Comparison of ENCODE assay signal across 2 cellular contexts in genomic region chr9:37639109-37639748, GRCh38.
TF ChIP-seq lines count a peak whose summit lies in the region.

No MANE protein-coding gene starts in this region.

TF ChIP-seq in IMR-90, 13 proteins besides CTCF, POLR2A, EP300 and RAD21:
- TF ChIP-seq NFE2L2 (IDR thresholded peaks at IDR 0.05; ENCODE audit: low read depth, low read length) = no peak
- no peak for TF ChIP-seq MAFK (IDR thresholded peaks at IDR 0.05; ENCODE audit: low read depth, low read length)
- TF ChIP-seq CEBPB (IDR thresholded peaks at IDR 0.05; ENCODE audit: low read depth, low read length) = no peak
- no peak for TF ChIP-seq FOS (IDR thresholded peaks at IDR 0.05; ENCODE audit: low read depth, low read length)
- TF ChIP-seq, protein P1, sequence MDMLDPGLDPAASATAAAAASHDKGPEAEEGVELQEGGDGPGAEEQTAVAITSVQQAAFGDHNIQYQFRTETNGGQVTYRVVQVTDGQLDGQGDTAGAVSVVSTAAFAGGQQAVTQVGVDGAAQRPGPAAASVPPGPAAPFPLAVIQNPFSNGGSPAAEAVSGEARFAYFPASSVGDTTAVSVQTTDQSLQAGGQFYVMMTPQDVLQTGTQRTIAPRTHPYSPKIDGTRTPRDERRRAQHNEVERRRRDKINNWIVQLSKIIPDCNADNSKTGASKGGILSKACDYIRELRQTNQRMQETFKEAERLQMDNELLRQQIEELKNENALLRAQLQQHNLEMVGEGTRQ (IDR thresholded peaks at IDR 0.05; ENCODE audit: low read depth, low read length) = no peak
- TF ChIP-seq MAZ (IDR thresholded peaks at IDR 0.05; ENCODE audit: borderline replicate concordance, low read depth, low read length) = no peak
- no peak for TF ChIP-seq MXI1 (IDR thresholded peaks at IDR 0.05; ENCODE audit: borderline replicate concordance, low read depth, low read length)
- no peak for TF ChIP-seq SMC3 (IDR thresholded peaks at IDR 0.05; ENCODE audit: low read depth, low read length)
- TF ChIP-seq, protein P2, sequence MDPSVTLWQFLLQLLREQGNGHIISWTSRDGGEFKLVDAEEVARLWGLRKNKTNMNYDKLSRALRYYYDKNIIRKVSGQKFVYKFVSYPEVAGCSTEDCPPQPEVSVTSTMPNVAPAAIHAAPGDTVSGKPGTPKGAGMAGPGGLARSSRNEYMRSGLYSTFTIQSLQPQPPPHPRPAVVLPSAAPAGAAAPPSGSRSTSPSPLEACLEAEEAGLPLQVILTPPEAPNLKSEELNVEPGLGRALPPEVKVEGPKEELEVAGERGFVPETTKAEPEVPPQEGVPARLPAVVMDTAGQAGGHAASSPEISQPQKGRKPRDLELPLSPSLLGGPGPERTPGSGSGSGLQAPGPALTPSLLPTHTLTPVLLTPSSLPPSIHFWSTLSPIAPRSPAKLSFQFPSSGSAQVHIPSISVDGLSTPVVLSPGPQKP (IDR thresholded peaks at IDR 0.05; ENCODE audit: borderline replicate concordance, low read depth, low read length) = no peak
- no peak for TF ChIP-seq RCOR1 (IDR thresholded peaks at IDR 0.05; ENCODE audit: insufficient replicate concordance, low read length)
- TF ChIP-seq CHD1 (IDR thresholded peaks at IDR 0.05; ENCODE audit: low read depth, low read length) = no peak
- TF ChIP-seq BHLHE40 (IDR thresholded peaks at IDR 0.05; ENCODE audit: low read depth, low read length) = no peak
- TF ChIP-seq RFX5 (IDR thresholded peaks at IDR 0.05; ENCODE audit: low read depth, low read length) = no peak
TF ChIP-seq in IMR-90: peak in this region for 0.

TF ChIP-seq in K562, 482 proteins besides CTCF, POLR2A, EP300 and RAD21 (continues in another document):
- TF ChIP-seq ID3 (CRISPR knock-in tag; IDR thresholded peaks at IDR 0.05) (no peak), ID3 (tag; IDR thresholded peaks at IDR 0.05) (no peak), PCBP2 (IDR thresholded peaks at IDR 0.05; ENCODE audit: low read depth, low read length, poor library complexity, severe bottlenecking) (no peak), JUND (IDR thresholded peaks at IDR 0.05; ENCODE audit: borderline replicate concordance, low read depth, low read length) (peak; percentile 71; the same call in 1 of the 2 replicates), JUND (tag; IDR thresholded peaks at IDR 0.05; ENCODE audit: borderline replicate concordance, low read depth, low read length) (peak; percentile 53; the same call in 2 of the 3 replicates), ZNF175 (CRISPR knock-in tag; IDR thresholded peaks at IDR 0.05; ENCODE audit: low read depth) (peak; percentile 88), NFIX (CRISPR knock-in tag; IDR thresholded peaks at IDR 0.05; ENCODE audit: low read depth) (no peak), SRSF9 (IDR thresholded peaks at IDR 0.05; ENCODE audit: borderline replicate concordance, low read depth, low read length) (no peak), DEAF1 (CRISPR knock-in tag; IDR thresholded peaks at IDR 0.05) (no peak), ZNF217 (CRISPR knock-in tag; IDR thresholded peaks at IDR 0.05) (no peak), STAT6 (CRISPR knock-in tag; IDR thresholded peaks at IDR 0.05) (no peak), NELFE (IDR thresholded peaks at IDR 0.05; ENCODE audit: insufficient read depth, insufficient read length) (no peak), MYC (IDR thresholded peaks at IDR 0.05; ENCODE audit: low read depth, low read length) (peak; percentile 60), MYC (CRISPR knock-in tag; IDR thresholded peaks at IDR 0.05; ENCODE audit: borderline replicate concordance, low read depth) (peak; percentile 36; the same call in 1 of the 2 replicates), SIRT6 (IDR thresholded peaks at IDR 0.05; ENCODE audit: low read depth, low read length) (no peak), PCBP1 (IDR thresholded peaks at IDR 0.05; ENCODE audit: low read depth, low read length, poor library complexity, severe bottlenecking) (no peak), SIX5 (IDR thresholded peaks at IDR 0.05; ENCODE audit: borderline replicate concordance in 1 of 2, insufficient read depth in 1 of 2, low read depth in 1 of 2, low read length in 2 of 2) (no peak)
- TF ChIP-seq, protein P3, sequence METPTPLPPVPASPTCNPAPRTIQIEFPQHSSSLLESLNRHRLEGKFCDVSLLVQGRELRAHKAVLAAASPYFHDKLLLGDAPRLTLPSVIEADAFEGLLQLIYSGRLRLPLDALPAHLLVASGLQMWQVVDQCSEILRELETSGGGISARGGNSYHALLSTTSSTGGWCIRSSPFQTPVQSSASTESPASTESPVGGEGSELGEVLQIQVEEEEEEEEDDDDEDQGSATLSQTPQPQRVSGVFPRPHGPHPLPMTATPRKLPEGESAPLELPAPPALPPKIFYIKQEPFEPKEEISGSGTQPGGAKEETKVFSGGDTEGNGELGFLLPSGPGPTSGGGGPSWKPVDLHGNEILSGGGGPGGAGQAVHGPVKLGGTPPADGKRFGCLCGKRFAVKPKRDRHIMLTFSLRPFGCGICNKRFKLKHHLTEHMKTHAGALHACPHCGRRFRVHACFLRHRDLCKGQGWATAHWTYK (CRISPR knock-in tag; IDR thresholded peaks at IDR 0.05) = no peak
- TF ChIP-seq, protein P4, sequence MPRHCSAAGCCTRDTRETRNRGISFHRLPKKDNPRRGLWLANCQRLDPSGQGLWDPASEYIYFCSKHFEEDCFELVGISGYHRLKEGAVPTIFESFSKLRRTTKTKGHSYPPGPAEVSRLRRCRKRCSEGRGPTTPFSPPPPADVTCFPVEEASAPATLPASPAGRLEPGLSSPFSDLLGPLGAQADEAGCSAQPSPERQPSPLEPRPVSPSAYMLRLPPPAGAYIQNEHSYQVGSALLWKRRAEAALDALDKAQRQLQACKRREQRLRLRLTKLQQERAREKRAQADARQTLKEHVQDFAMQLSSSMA (CRISPR knock-in tag; IDR thresholded peaks at IDR 0.05) = no peak
- TF ChIP-seq, protein P5, sequence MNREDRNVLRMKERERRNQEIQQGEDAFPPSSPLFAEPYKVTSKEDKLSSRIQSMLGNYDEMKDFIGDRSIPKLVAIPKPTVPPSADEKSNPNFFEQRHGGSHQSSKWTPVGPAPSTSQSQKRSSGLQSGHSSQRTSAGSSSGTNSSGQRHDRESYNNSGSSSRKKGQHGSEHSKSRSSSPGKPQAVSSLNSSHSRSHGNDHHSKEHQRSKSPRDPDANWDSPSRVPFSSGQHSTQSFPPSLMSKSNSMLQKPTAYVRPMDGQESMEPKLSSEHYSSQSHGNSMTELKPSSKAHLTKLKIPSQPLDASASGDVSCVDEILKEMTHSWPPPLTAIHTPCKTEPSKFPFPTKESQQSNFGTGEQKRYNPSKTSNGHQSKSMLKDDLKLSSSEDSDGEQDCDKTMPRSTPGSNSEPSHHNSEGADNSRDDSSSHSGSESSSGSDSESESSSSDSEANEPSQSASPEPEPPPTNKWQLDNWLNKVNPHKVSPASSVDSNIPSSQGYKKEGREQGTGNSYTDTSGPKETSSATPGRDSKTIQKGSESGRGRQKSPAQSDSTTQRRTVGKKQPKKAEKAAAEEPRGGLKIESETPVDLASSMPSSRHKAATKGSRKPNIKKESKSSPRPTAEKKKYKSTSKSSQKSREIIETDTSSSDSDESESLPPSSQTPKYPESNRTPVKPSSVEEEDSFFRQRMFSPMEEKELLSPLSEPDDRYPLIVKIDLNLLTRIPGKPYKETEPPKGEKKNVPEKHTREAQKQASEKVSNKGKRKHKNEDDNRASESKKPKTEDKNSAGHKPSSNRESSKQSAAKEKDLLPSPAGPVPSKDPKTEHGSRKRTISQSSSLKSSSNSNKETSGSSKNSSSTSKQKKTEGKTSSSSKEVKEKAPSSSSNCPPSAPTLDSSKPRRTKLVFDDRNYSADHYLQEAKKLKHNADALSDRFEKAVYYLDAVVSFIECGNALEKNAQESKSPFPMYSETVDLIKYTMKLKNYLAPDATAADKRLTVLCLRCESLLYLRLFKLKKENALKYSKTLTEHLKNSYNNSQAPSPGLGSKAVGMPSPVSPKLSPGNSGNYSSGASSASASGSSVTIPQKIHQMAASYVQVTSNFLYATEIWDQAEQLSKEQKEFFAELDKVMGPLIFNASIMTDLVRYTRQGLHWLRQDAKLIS (CRISPR knock-in tag; IDR thresholded peaks at IDR 0.05) = no peak
- TF ChIP-seq, protein P6, sequence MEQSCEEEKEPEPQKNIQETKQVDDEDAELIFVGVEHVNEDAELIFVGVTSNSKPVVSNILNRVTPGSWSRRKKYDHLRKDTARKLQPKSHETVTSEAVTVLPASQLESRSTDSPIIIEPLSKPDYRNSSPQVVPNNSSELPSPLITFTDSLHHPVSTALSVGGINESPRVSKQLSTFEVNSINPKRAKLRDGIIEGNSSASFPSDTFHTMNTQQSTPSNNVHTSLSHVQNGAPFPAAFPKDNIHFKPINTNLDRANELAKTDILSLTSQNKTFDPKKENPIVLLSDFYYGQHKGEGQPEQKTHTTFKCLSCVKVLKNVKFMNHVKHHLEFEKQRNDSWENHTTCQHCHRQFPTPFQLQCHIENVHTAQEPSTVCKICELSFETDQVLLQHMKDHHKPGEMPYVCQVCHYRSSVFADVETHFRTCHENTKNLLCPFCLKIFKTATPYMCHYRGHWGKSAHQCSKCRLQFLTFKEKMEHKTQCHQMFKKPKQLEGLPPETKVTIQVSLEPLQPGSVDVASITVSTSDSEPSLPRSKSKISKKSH (CRISPR knock-in tag; IDR thresholded peaks at IDR 0.05) = no peak
- TF ChIP-seq, protein P7, sequence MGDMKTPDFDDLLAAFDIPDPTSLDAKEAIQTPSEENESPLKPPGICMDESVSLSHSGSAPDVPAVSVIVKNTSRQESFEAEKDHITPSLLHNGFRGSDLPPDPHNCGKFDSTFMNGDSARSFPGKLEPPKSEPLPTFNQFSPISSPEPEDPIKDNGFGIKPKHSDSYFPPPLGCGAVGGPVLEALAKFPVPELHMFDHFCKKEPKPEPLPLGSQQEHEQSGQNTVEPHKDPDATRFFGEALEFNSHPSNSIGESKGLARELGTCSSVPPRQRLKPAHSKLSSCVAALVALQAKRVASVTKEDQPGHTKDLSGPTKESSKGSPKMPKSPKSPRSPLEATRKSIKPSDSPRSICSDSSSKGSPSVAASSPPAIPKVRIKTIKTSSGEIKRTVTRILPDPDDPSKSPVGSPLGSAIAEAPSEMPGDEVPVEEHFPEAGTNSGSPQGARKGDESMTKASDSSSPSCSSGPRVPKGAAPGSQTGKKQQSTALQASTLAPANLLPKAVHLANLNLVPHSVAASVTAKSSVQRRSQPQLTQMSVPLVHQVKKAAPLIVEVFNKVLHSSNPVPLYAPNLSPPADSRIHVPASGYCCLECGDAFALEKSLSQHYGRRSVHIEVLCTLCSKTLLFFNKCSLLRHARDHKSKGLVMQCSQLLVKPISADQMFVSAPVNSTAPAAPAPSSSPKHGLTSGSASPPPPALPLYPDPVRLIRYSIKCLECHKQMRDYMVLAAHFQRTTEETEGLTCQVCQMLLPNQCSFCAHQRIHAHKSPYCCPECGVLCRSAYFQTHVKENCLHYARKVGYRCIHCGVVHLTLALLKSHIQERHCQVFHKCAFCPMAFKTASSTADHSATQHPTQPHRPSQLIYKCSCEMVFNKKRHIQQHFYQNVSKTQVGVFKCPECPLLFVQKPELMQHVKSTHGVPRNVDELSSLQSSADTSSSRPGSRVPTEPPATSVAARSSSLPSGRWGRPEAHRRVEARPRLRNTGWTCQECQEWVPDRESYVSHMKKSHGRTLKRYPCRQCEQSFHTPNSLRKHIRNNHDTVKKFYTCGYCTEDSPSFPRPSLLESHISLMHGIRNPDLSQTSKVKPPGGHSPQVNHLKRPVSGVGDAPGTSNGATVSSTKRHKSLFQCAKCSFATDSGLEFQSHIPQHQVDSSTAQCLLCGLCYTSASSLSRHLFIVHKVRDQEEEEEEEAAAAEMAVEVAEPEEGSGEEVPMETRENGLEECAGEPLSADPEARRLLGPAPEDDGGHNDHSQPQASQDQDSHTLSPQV (IDR thresholded peaks at IDR 0.05) = no peak
- TF ChIP-seq, protein P8, sequence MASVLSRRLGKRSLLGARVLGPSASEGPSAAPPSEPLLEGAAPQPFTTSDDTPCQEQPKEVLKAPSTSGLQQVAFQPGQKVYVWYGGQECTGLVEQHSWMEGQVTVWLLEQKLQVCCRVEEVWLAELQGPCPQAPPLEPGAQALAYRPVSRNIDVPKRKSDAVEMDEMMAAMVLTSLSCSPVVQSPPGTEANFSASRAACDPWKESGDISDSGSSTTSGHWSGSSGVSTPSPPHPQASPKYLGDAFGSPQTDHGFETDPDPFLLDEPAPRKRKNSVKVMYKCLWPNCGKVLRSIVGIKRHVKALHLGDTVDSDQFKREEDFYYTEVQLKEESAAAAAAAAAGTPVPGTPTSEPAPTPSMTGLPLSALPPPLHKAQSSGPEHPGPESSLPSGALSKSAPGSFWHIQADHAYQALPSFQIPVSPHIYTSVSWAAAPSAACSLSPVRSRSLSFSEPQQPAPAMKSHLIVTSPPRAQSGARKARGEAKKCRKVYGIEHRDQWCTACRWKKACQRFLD (CRISPR knock-in tag; IDR thresholded peaks at IDR 0.05) = peak; percentile 27; the same call in 1 of the 2 replicates
- TF ChIP-seq, protein P9, sequence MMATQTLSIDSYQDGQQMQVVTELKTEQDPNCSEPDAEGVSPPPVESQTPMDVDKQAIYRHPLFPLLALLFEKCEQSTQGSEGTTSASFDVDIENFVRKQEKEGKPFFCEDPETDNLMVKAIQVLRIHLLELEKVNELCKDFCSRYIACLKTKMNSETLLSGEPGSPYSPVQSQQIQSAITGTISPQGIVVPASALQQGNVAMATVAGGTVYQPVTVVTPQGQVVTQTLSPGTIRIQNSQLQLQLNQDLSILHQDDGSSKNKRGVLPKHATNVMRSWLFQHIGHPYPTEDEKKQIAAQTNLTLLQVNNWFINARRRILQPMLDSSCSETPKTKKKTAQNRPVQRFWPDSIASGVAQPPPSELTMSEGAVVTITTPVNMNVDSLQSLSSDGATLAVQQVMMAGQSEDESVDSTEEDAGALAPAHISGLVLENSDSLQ (IDR thresholded peaks at IDR 0.05) = no peak
